Comparison of ENCODE assay signal across 17 cellular contexts in the genomic region with DNA sequence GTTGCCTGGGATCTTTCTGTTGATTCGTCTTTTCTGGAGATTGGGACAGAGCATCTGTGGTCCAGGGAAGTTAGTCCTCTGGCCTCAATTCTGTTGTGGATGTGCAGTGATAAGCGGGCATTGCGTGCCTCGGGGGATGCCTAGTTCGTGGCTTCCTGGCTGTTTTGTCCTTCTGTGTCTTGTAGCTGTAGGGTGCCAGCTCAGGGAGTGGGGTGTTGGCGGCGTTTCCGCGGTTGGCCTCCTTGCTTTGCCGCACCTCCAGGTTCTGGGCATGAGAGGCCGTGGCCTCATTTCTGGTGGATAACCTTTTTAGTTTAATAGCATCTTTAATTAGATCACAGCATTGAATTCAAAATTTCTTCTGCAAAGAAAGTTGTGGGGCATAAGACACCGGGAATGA. TPM values are rescaled to one million over a fixed set of nuclear protein-coding genes. Genes with fewer than 3 reads are reported as not detected.
A peak's percentile ranks its signal among the peaks of the same experiment; 100 is the strongest.
DNase-seq lines count a peak whose midpoint lies in the region; ATAC-seq and TF ChIP-seq lines count a peak whose summit lies in the region.
"Had no signal": no experiment of that assay in that cellular context is flagged by ENCODE, and none has a peak within 500 bp of the region (broad histone marks: within the 10 kb centered on the region; RNA-seq: fewer than 3 reads in every experiment).

No MANE protein-coding gene starts in this region.

- H3K4me1 Mint-ChIP-seq in CD4-positive, alpha-beta T cell (ENCODE audit: low read depth) = peaks cover 31% of the 10 kb centered on the region
- H3K4me1 Mint-ChIP-seq in brain (peaks cover 44% of the 10 kb centered on the region), natural killer cell (peaks cover 22 to 24% of the 10 kb centered on the region in 2 donors)

- CTCF ChIA-PET in CD4-positive, alpha-beta T cell (lab: Charles Lee) = interaction anchor here (3.5 kb wide), 1 partner anchor 31 kb away, joined by 39 read pairs; a partner anchor contains a TSS

- H3K4me3 Mint-ChIP-seq in CD4-positive, alpha-beta T cell = peak overlapping the region; percentile 83
- H3K4me3 Mint-ChIP-seq in brain (peak overlapping the region; percentile 76 to 87 (median 79)), natural killer cell (peak overlapping the region; percentile 74)

- no peaks in the 10 kb centered on the region for H3K9me3 Mint-ChIP-seq in CD4-positive, alpha-beta T cell
- H3K9me3 Mint-ChIP-seq in brain (no peaks in the 10 kb centered on the region), natural killer cell (no peaks in the 10 kb centered on the region)

- no peak for ATAC-seq in CD4-positive, alpha-beta T cell (ENCODE audit: poor library complexity)
- no peak for ATAC-seq in natural killer cell
- ATAC-seq in GM21619 (IDR thresholded peaks at IDR 0.05; ENCODE audit: unreplicated experiment) = no peak
- ATAC-seq: HepG2 had no signal

- H3K9me3 ChIP-seq in CD4-positive, alpha-beta T cell (ENCODE audit: control insufficient read depth, low read length) = no peaks in the 10 kb centered on the region
- H3K9me3 ChIP-seq: right atrium auricular region, upper lobe of left lung had no signal

- H3K36me3 Mint-ChIP-seq in CD4-positive, alpha-beta T cell (ENCODE audit: low read depth) = peaks cover 38% of the 10 kb centered on the region
- H3K36me3 Mint-ChIP-seq in brain (peaks cover 43% of the 10 kb centered on the region), natural killer cell (peaks cover 11% of the 10 kb centered on the region)
- H3K36me3 Mint-ChIP-seq: activated naive CD8-positive, alpha-beta T cell had no signal

- POLR2A ChIA-PET in CD4-positive, alpha-beta T cell (lab: Charles Lee) = interaction anchor here (2.0 to 2.6 kb wide), 2 partner anchors 30 to 66 kb away, joined by 15 to 67 read pairs; a partner anchor contains a TSS

- peak overlapping the region; percentile 63 for H3K27ac Mint-ChIP-seq in CD4-positive, alpha-beta T cell
- H3K27ac Mint-ChIP-seq in brain (peak overlapping the region in 4 of 5 experiments; percentile 37 to 85 (median 48)), natural killer cell (peak overlapping the region in 1 of 2 donors; percentile 25)
- H3K27ac Mint-ChIP-seq: activated naive CD8-positive, alpha-beta T cell had no signal

- in situ Hi-C loops in G401 (cut with HindIII; ENCODE audit: low sequenced_read_pairs) = no loop called here
- in situ Hi-C loops in ACHN (cut with HindIII; ENCODE audit: low pct_ligation_motif_present, low pct_unique_long_range_greater_than_20kb, low sequenced_read_pairs) = no loop called here

- intact Hi-C loops in CD4-positive, alpha-beta T cell (cut with DNase I, micrococcal nuclease) = loop anchor here in 1 of 2 experiments (5.0 kb wide), 1 partner anchor 96 kb away; a partner anchor contains a TSS
- intact Hi-C loops in natural killer cell (cut with micrococcal nuclease) = loop anchor here (10.0 kb wide), 1 partner anchor 62 kb away; a partner anchor contains a TSS

- H3K27ac ChIP-seq in CD4-positive, alpha-beta T cell (ENCODE audit: low read depth, low read length) = no peak overlapping the region
- H3K27ac ChIP-seq: coronary artery, right atrium auricular region, upper lobe of left lung had no signal

- H3K27me3 Mint-ChIP-seq in CD4-positive, alpha-beta T cell = no peaks in the 10 kb centered on the region
- H3K27me3 Mint-ChIP-seq in brain (peaks cover 4% of the 10 kb centered on the region), natural killer cell (ENCODE audit: low read depth in 2 of 2) (no peaks in the 10 kb centered on the region)
- H3K27me3 Mint-ChIP-seq: activated naive CD8-positive, alpha-beta T cell had no signal

- no peak for TF ChIP-seq CTCF in CD4-positive, alpha-beta T cell (IDR thresholded peaks at IDR 0.05)
- TF ChIP-seq CTCF in brain (conservative IDR thresholded peaks at IDR 0.05) (no peak), natural killer cell (IDR thresholded peaks at IDR 0.05) (no peak)

- DNase-seq in CD4-positive, alpha-beta T cell = no peak
- DNase-seq in G401 (ENCODE audit: low spot score) (peak; percentile 37), natural killer cell (no peak), ACHN (no peak), H4 (ENCODE audit: low spot score) (no peak)
- DNase-seq: activated CD4-positive, alpha-beta T cell treated with anti-CD3 and anti-CD28 coated beads, Interleukin-2, amount 50 U/mL, for 4 hours; head of caudate nucleus; NCI-H1417 treated with DMSO at 0.1 percent for 48 hours; NCI-H526 treated with DMSO at 0.1 percent for 48 hours; occipital lobe; upper lobe of left lung had no signal

- no peaks in the 10 kb centered on the region for H3K27me3 ChIP-seq in CD4-positive, alpha-beta T cell (ENCODE audit: control insufficient read depth, insufficient read depth, low read length)
- H3K27me3 ChIP-seq: right atrium auricular region, upper lobe of left lung had no signal

RNA-seq across cellular contexts. Expression of a gene that starts 1.4 kb away (rescaled TPM):
- total RNA-seq in CD4-positive, alpha-beta T cell = 1 to 10 TPM; 2.5 to 3.2 TPM
- total RNA-seq in G401 (2014; rRNA removed; shearing (Covaris generic)) = 154 and 199 TPM in 2 replicates
- polyA plus RNA-seq in brain (ENCODE audit: insufficient read depth, low read depth, low replicate concordance) = 162 TPM
- 10 to 100 TPM; 12.2 to 28.4 (median 14.2) TPM for total RNA-seq in natural killer cell
- 54.4 and 71.2 TPM in 2 replicates for total RNA-seq in H4 (2014; rRNA removed; shearing (Covaris generic))

RNA-seq across cellular contexts. Expression of a gene that starts 29.3 kb away (rescaled TPM):
- total RNA-seq in CD4-positive, alpha-beta T cell = 100 to 1,000 TPM; 290 to 297 TPM
- 20.6 and 27.7 TPM in 2 replicates for total RNA-seq in G401 (2014; rRNA removed; shearing (Covaris generic))
- polyA plus RNA-seq in brain (ENCODE audit: insufficient read depth, low read depth, low replicate concordance) = 83.0 TPM
- total RNA-seq in natural killer cell = 100 to 1,000 TPM; 272 to 291 (median 285) TPM
- 2.6 and 4.4 TPM in 2 replicates for total RNA-seq in H4 (2014; rRNA removed; shearing (Covaris generic))
